1 cellular context compared by ENCODE assay signal in genomic region chr16:88639231-88640038, GRCh38.
TF ChIP-seq lines count a peak whose summit lies in the region.

No MANE protein-coding gene starts in this region.

TF ChIP-seq in HepG2, 621 proteins besides CTCF, POLR2A, EP300 and RAD21 (continued from another document and continues in another):
- peak; percentile 78 for TF ChIP-seq ZNF687 (CRISPR knock-in tag; IDR thresholded peaks at IDR 0.05)
- TF ChIP-seq ZHX1 (CRISPR knock-in tag; IDR thresholded peaks at IDR 0.05; ENCODE audit: low read depth): peak; percentile 18; the same call in 1 of the 2 replicates
- 0 out of 2 replicates have a peak, but pooled peaks have one; percentile 60 for TF ChIP-seq ZNF891 (CRISPR knock-in tag; IDR thresholded peaks at IDR 0.05)
- TF ChIP-seq CAMTA2 (CRISPR knock-in tag; IDR thresholded peaks at IDR 0.05; ENCODE audit: borderline replicate concordance): 0 out of 2 replicates have a peak, but pooled peaks have one; percentile 57
- no peak for TF ChIP-seq TBX3 (IDR thresholded peaks at IDR 0.05; ENCODE audit: borderline replicate concordance)
- no peak for TF ChIP-seq ARNT (IDR thresholded peaks at IDR 0.05)
- TF ChIP-seq ZNF292 (CRISPR knock-in tag; IDR thresholded peaks at IDR 0.05; ENCODE audit: borderline replicate concordance, low read depth): peak; percentile 22; the same call in 1 of the 2 replicates
- TF ChIP-seq TBX2 (CRISPR knock-in tag; IDR thresholded peaks at IDR 0.05; ENCODE audit: borderline replicate concordance): peak; percentile 3; the same call in 1 of the 2 replicates
- TF ChIP-seq ZXDC (CRISPR knock-in tag; IDR thresholded peaks at IDR 0.05): no peak
- TF ChIP-seq ARNT2 (CRISPR knock-in tag; IDR thresholded peaks at IDR 0.05; ENCODE audit: low read depth): 0 out of 2 replicates have a peak, but pooled peaks have one; percentile 41
- TF ChIP-seq ZNF773 (CRISPR knock-in tag; IDR thresholded peaks at IDR 0.05; ENCODE audit: borderline replicate concordance): 0 out of 2 replicates have a peak, but pooled peaks have one; percentile 63
- peak; percentile 90; the same call in 1 of the 2 replicates for TF ChIP-seq MTF2 (CRISPR knock-in tag; IDR thresholded peaks at IDR 0.05; ENCODE audit: borderline replicate concordance)
- no peak for TF ChIP-seq HMG20B (CRISPR knock-in tag; conservative IDR thresholded peaks at IDR 0.05)
- no peak for TF ChIP-seq KLF11 (CRISPR knock-in tag; IDR thresholded peaks at IDR 0.05)
- 0 out of 2 replicates have a peak, but pooled peaks have one; percentile 64 for TF ChIP-seq FOXO4 (CRISPR knock-in tag; conservative IDR thresholded peaks at IDR 0.05)
- peak; percentile 68; the same call in 1 of the 2 replicates for TF ChIP-seq ZNF383 (CRISPR knock-in tag; IDR thresholded peaks at IDR 0.05; ENCODE audit: borderline replicate concordance)
- TF ChIP-seq SALL1 (CRISPR knock-in tag; IDR thresholded peaks at IDR 0.05): no peak; the same call in 1 of the 2 replicates
- 0 out of 2 replicates have a peak, but pooled peaks have one; percentile 25 for TF ChIP-seq ZGPAT (CRISPR knock-in tag; IDR thresholded peaks at IDR 0.05)
- TF ChIP-seq CREM (IDR thresholded peaks at IDR 0.05): no peak
- no peak for TF ChIP-seq CREM (CRISPR knock-in tag; IDR thresholded peaks at IDR 0.05)
- TF ChIP-seq SP1 (IDR thresholded peaks at IDR 0.05): no peak
- peak; percentile 70 for TF ChIP-seq SP1 (CRISPR knock-in tag; IDR thresholded peaks at IDR 0.05)
- no peak for TF ChIP-seq HNF1B (CRISPR knock-in tag; IDR thresholded peaks at IDR 0.05)
- peak; percentile 59; the same call in 1 of the 2 replicates for TF ChIP-seq MEIS1 (CRISPR knock-in tag; IDR thresholded peaks at IDR 0.05; ENCODE audit: borderline replicate concordance)
- peak; percentile 17; the same call in 1 of the 2 replicates for TF ChIP-seq NFE2L1 (CRISPR knock-in tag; IDR thresholded peaks at IDR 0.05; ENCODE audit: borderline replicate concordance)
- no peak for TF ChIP-seq ZNF792 (CRISPR knock-in tag; IDR thresholded peaks at IDR 0.05)
- 0 out of 2 replicates have a peak, but pooled peaks have one; percentile 62 for TF ChIP-seq GTF3A (CRISPR knock-in tag; conservative IDR thresholded peaks at IDR 0.05)
- peak; percentile 41 for TF ChIP-seq ZBTB7B (CRISPR knock-in tag; IDR thresholded peaks at IDR 0.05)
- TF ChIP-seq U2AF2 (IDR thresholded peaks at IDR 0.05; ENCODE audit: low read depth, low read length): no peak
- no peak for TF ChIP-seq FOXP1 (IDR thresholded peaks at IDR 0.05)
- TF ChIP-seq FOXP1 (CRISPR knock-in tag; IDR thresholded peaks at IDR 0.05): no peak
- TF ChIP-seq PAX8 (CRISPR knock-in tag; IDR thresholded peaks at IDR 0.05; ENCODE audit: borderline replicate concordance): peak; percentile 71; the same call in 1 of the 2 replicates
- no peak for TF ChIP-seq FOXP4 (CRISPR knock-in tag; IDR thresholded peaks at IDR 0.05)
- TF ChIP-seq ZNF33B (CRISPR knock-in tag; IDR thresholded peaks at IDR 0.05): 0 out of 2 replicates have a peak, but pooled peaks have one; percentile 10
- TF ChIP-seq SALL2 (CRISPR knock-in tag; IDR thresholded peaks at IDR 0.05): no peak
- TF ChIP-seq HNRNPLL (IDR thresholded peaks at IDR 0.05; ENCODE audit: low read depth, low read length, poor library complexity, severe bottlenecking): peak; percentile 52
- TF ChIP-seq ZNF782 (CRISPR knock-in tag; IDR thresholded peaks at IDR 0.05; ENCODE audit: borderline replicate concordance): 0 out of 2 replicates have a peak, but pooled peaks have one; percentile 54
- 0 out of 2 replicates have a peak, but pooled peaks have one; percentile 11 for TF ChIP-seq THAP9 (CRISPR knock-in tag; IDR thresholded peaks at IDR 0.05; ENCODE audit: borderline replicate concordance)
- TF ChIP-seq SETDB1 (CRISPR knock-in tag; IDR thresholded peaks at IDR 0.05; ENCODE audit: borderline replicate concordance): no peak
- TF ChIP-seq KMT2A (CRISPR knock-in tag; IDR thresholded peaks at IDR 0.05): 0 out of 2 replicates have a peak, but pooled peaks have one; percentile 25
- TF ChIP-seq ZNF335 (CRISPR knock-in tag; IDR thresholded peaks at IDR 0.05): 0 out of 2 replicates have a peak, but pooled peaks have one; percentile 35
